9 cellular contexts compared by ENCODE assay signal in the genomic region with DNA sequence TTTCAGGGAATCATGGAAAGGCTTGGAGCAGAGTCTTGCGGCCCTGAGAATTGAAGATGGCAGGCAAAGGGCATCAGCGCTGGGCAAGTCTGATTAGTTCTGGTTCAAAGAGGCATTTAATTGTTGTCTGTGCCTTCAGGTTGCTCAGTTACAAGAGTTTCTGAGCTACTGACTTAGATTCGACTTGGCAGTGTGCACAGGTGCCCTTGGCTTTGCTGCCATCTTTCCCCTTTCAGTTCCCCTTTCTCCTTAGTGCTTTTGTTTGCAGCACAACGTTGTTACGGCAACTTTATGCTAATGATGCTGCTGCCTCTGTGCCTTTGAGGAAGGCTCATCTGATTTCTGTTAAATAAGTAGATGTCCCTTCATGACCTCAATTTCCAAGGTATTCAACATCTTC. TPM values are rescaled to one million over a fixed set of nuclear protein-coding genes. Genes with fewer than 3 reads are reported as not detected.
DNase-seq lines count a peak whose midpoint lies in the region; ATAC-seq and TF ChIP-seq lines count a peak whose summit lies in the region.
"Had no signal": no experiment of that assay in that cellular context is flagged by ENCODE, and none has a peak within 500 bp of the region (broad histone marks: within the 10 kb centered on the region; RNA-seq: fewer than 3 reads in every experiment).

No MANE protein-coding gene starts in this region.

- no peak for TF ChIP-seq CTCF in brain microvascular endothelial cell (IDR thresholded peaks at IDR 0.05; ENCODE audit: low read depth, low read length, missing control alignments)

- peaks cover 0 to 3% (median 0%) of the 10 kb centered on the region in 3 donors for H3K4me1 ChIP-seq in skeletal muscle tissue (ENCODE audit: control insufficient read depth in 3 of 3, insufficient read depth in 3 of 3, low read length in 3 of 3)

- ATAC-seq in HG03095 (IDR thresholded peaks at IDR 0.05; ENCODE audit: unreplicated experiment): peak; percentile 79

- H3K9ac ChIP-seq in skeletal muscle tissue (ENCODE audit: low read depth in 1 of 3, low read length in 3 of 3): no peak overlapping the region

- H3K4me3 ChIP-seq in skeletal muscle tissue (ENCODE audit: low read length in 3 of 3) (no peak overlapping the region), brain microvascular endothelial cell (ENCODE audit: low read depth, low read length) (no peak overlapping the region)
- H3K4me3 ChIP-seq: SK-N-MC had no signal

- H3K27me3 ChIP-seq in skeletal muscle tissue (ENCODE audit: control insufficient read depth in 3 of 3, insufficient read depth in 3 of 3, low read length in 3 of 3): no peaks in the 10 kb centered on the region
- H3K27me3 ChIP-seq in brain microvascular endothelial cell (replicated peaks): no peaks in the 10 kb centered on the region

- in situ Hi-C loops in brain microvascular endothelial cell (cut with HindIII; ENCODE audit: low pct_ligation_motif_present, low sequenced_read_pairs): no loop called here

- H3K27ac ChIP-seq in skeletal muscle tissue (ENCODE audit: low read depth, low read length) (peak overlapping the region; percentile 9), brain microvascular endothelial cell (no peak overlapping the region)
- H3K27ac ChIP-seq: SK-N-MC had no signal

- H3K36me3 ChIP-seq in skeletal muscle tissue (ENCODE audit: control insufficient read depth in 3 of 3, insufficient read depth in 3 of 3, low read length in 3 of 3) (no peaks in the 10 kb centered on the region), brain microvascular endothelial cell (replicated peaks) (no peaks in the 10 kb centered on the region)

- no peaks in the 10 kb centered on the region for H3K9me3 ChIP-seq in skeletal muscle tissue (ENCODE audit: control insufficient read depth in 3 of 3, low read length in 3 of 3)

- DNase-seq in NCI-H2171 treated with DMSO at 0.1 percent for 48 hours (lab: John Stamatoyannopoulos, UW) (peak; percentile 7), NCI-H2171 (lab: John Stamatoyannopoulos, UW) (no peak), SKM-1 (lab: John Stamatoyannopoulos, UW; ENCODE audit: unreplicated experiment) (peak; percentile 45), NCI-H187 treated with DMSO at 0.1 percent for 48 hours (lab: John Stamatoyannopoulos, UW) (no peak), T-helper 1 cell (no peak), brain microvascular endothelial cell (no peak)

RNA-seq across cellular contexts. Expression of a gene that starts 12.5 kb away (rescaled TPM):
- total RNA-seq in skeletal muscle tissue: 1.6 TPM

RNA-seq across cellular contexts. Expression of a gene that starts 50.8 kb away (rescaled TPM):
- not detected for total RNA-seq in skeletal muscle tissue

Comparison
In these comparisons a context has a peak if more than half of its experiments do, and no peak if none do; other contexts are left out.
1. DNase-seq: peak in NCI-H2171 treated with DMSO at 0.1 percent for 48 hours (single experiment) and SKM-1 (single experiment); none in NCI-H2171 (single experiment), NCI-H187 treated with DMSO at 0.1 percent for 48 hours (single experiment), T-helper 1 cell (0 of 5) and brain microvascular endothelial cell (single experiment).